Comparison of ENCODE assay signal across 1 cellular context in the genomic region with DNA sequence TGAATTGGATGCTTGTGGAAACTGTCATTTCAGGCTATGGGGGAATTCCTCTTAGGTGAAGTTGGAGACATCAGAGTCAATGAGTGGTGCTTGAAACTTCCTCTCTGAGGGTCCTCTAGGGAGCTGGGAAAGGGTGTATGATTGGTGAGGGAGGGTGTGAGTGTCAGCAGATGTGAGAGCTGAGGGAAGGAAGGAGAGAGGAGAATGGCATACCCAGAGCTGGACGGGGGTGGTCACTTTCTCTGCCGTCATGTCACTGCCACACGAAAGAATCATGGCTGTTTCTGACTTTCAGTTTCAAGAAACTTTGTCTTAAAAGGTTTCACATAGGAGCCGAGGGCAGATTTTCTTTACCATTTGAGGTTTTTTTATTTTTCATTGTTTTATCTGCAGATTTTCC.
TF ChIP-seq lines count a peak whose summit lies in the region.

No MANE protein-coding gene starts in this region.

TF ChIP-seq in SK-N-SH, 30 proteins besides CTCF, POLR2A, EP300 and RAD21 (continued from another document):
- no peak for TF ChIP-seq SMC3 (IDR thresholded peaks at IDR 0.05; ENCODE audit: low read depth, low read length)
